ENCODE assay signal across 14 cellular contexts in the genomic region with DNA sequence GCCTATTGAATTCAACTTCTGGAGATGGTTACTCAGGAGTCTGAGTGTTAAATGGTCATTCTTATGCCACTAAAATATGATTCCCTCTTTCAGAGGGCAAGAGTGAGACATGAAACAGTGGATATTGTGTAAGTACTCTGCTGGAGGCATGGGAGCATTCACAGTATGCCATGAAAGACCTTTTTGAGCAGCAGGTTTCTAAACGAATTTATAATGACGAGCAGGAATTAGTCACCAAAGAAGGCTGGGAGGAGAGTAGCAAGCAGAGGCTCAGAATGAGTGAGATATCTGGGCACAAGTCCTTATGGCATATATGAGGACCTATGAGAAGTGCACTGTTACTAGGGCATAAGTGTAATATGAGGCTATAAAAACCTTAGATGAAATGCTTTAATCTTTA. TPM values are rescaled to one million over a fixed set of nuclear protein-coding genes. Genes with fewer than 3 reads are reported as not detected.
DNase-seq lines count a peak whose midpoint lies in the region; ATAC-seq lines count a peak whose summit lies in the region.
"Had no signal": no experiment of that assay in that cellular context is flagged by ENCODE, and none has a peak within 500 bp of the region (broad histone marks: within the 10 kb centered on the region; RNA-seq: fewer than 3 reads in every experiment).

No MANE protein-coding gene starts in this region.

- no peaks in the 10 kb centered on the region for H3K9me3 Mint-ChIP-seq in activated naive CD4-positive, alpha-beta T cell treated with anti-CD3 and anti-CD28 coated beads, Interleukin-2, amount 50 U/mL, for 24 hours
- no peaks in the 10 kb centered on the region for H3K9me3 Mint-ChIP-seq in activated naive CD4-positive, alpha-beta T cell treated with anti-CD3 and anti-CD28 coated beads, Interleukin-2, amount 10 ng/mL, durations not matched to agents 7 days and 5 days
- H3K9me3 Mint-ChIP-seq in activated T-helper 2 cell treated with anti-CD3 and anti-CD28 coated beads, Interferon-gamma antibody, Interleukin-2, Interleukin-4, amounts not matched to agents 10 μg/mL and 5 μg/mL and 100 μg/mL, durations not matched to agents 14 hours and 24 hours and 36 hours: no peaks in the 10 kb centered on the region
- H3K9me3 Mint-ChIP-seq in stimulated activated naive CD8-positive, alpha-beta T cell treated with anti-CD3 and anti-CD28 coated beads, Interleukin-15, amount 100 ng/mL, for 72 hours: no peaks in the 10 kb centered on the region

- intact Hi-C loops in activated T-helper 2 cell treated with anti-CD3 and anti-CD28 coated beads, Interferon-gamma antibody, Interleukin-2, Interleukin-4, amounts not matched to agents 10 μg/mL and 5 μg/mL and 100 μg/mL, durations not matched to agents 14 hours and 24 hours and 36 hours (cut with micrococcal nuclease): loop anchor here (1.0 to 10.0 kb wide), 4 partner anchors 8 to 475 kb away; no protein-coding TSS in a partner anchor
- intact Hi-C loops in Right ventricle myocardium inferior (cut with DNase I): no loop called here

- CTCF ChIA-PET in activated naive CD4-positive, alpha-beta T cell treated with anti-CD3 and anti-CD28 coated beads, Interleukin-2, amount 10 ng/mL, durations not matched to agents 7 days and 5 days (lab: Charles Lee): interaction anchor here (0.7 kb wide), 1 partner anchor 81 kb away, joined by 3 read pairs; no protein-coding TSS in a partner anchor

- no peak overlapping the region for H3K4me3 Mint-ChIP-seq in activated naive CD4-positive, alpha-beta T cell treated with anti-CD3 and anti-CD28 coated beads, Interleukin-2, amount 50 U/mL, for 24 hours
- H3K4me3 Mint-ChIP-seq in activated naive CD4-positive, alpha-beta T cell treated with anti-CD3 and anti-CD28 coated beads, Interleukin-2, amount 10 ng/mL, durations not matched to agents 7 days and 5 days: no peak overlapping the region
- peak overlapping the region; percentile 35 for H3K4me3 Mint-ChIP-seq in activated T-helper 2 cell treated with anti-CD3 and anti-CD28 coated beads, Interferon-gamma antibody, Interleukin-2, Interleukin-4, amounts not matched to agents 10 μg/mL and 5 μg/mL and 100 μg/mL, durations not matched to agents 14 hours and 24 hours and 36 hours (ENCODE audit: low read depth)
- peak overlapping the region; percentile 49 to 69 for H3K4me3 Mint-ChIP-seq in stimulated activated naive CD8-positive, alpha-beta T cell treated with anti-CD3 and anti-CD28 coated beads, Interleukin-15, amount 100 ng/mL, for 72 hours

- no peak for DNase-seq in activated naive CD4-positive, alpha-beta T cell treated with anti-CD3 and anti-CD28 coated beads, Interleukin-2, amount 10 ng/mL, durations not matched to agents 7 days and 5 days
- DNase-seq in activated T-helper 2 cell treated with anti-CD3 and anti-CD28 coated beads, Interferon-gamma antibody, Interleukin-2, Interleukin-4, amounts not matched to agents 10 μg/mL and 5 μg/mL and 100 μg/mL, durations not matched to agents 14 hours and 24 hours and 36 hours (ENCODE audit: low spot score): no peak
- peak in 1 of 2 donors; percentile 30 for DNase-seq in stimulated activated naive CD8-positive, alpha-beta T cell treated with anti-CD3 and anti-CD28 coated beads, Interleukin-15, amount 100 ng/mL, for 72 hours
- DNase-seq in MV-4-11 (lab: John Stamatoyannopoulos, UW): no peak
- no peak for DNase-seq in COR-L47 (lab: John Stamatoyannopoulos, UW)
- no peak for DNase-seq in Right ventricle myocardium inferior (ENCODE audit: missing footprints)
- DNase-seq: activated CD8-positive, alpha-beta memory T cell treated with anti-CD3 and anti-CD28 coated beads, Interleukin-2, amount 50 U/mL, for 48 hours; left ventricle myocardium superior; NCI-H2029; NCI-H510A treated with DMSO at 0.1 percent for 48 hours; pancreas; upper lobe of left lung had no signal

- peaks cover 20% of the 10 kb centered on the region for H3K4me1 Mint-ChIP-seq in activated naive CD4-positive, alpha-beta T cell treated with anti-CD3 and anti-CD28 coated beads, Interleukin-2, amount 50 U/mL, for 24 hours
- peaks cover 15% of the 10 kb centered on the region for H3K4me1 Mint-ChIP-seq in activated naive CD4-positive, alpha-beta T cell treated with anti-CD3 and anti-CD28 coated beads, Interleukin-2, amount 10 ng/mL, durations not matched to agents 7 days and 5 days
- peaks cover 49% of the 10 kb centered on the region for H3K4me1 Mint-ChIP-seq in activated T-helper 2 cell treated with anti-CD3 and anti-CD28 coated beads, Interferon-gamma antibody, Interleukin-2, Interleukin-4, amounts not matched to agents 10 μg/mL and 5 μg/mL and 100 μg/mL, durations not matched to agents 14 hours and 24 hours and 36 hours (ENCODE audit: low read depth)
- H3K4me1 Mint-ChIP-seq in stimulated activated naive CD8-positive, alpha-beta T cell treated with anti-CD3 and anti-CD28 coated beads, Interleukin-15, amount 100 ng/mL, for 72 hours: peaks cover 39% of the 10 kb centered on the region

- ATAC-seq in HG02678 (IDR thresholded peaks at IDR 0.05; ENCODE audit: unreplicated experiment): peak; percentile 25
- peak; percentile 85 for ATAC-seq in stimulated activated naive CD8-positive, alpha-beta T cell treated with anti-CD3 and anti-CD28 coated beads, Interleukin-15, amount 100 ng/mL, for 72 hours
- ATAC-seq in Right ventricle myocardium inferior: no peak
- ATAC-seq: left ventricle myocardium superior, pancreas had no signal

- H3K27me3 Mint-ChIP-seq in activated naive CD4-positive, alpha-beta T cell treated with anti-CD3 and anti-CD28 coated beads, Interleukin-2, amount 50 U/mL, for 24 hours: no peaks in the 10 kb centered on the region
- no peaks in the 10 kb centered on the region for H3K27me3 Mint-ChIP-seq in activated naive CD4-positive, alpha-beta T cell treated with anti-CD3 and anti-CD28 coated beads, Interleukin-2, amount 10 ng/mL, durations not matched to agents 7 days and 5 days
- no peaks in the 10 kb centered on the region for H3K27me3 Mint-ChIP-seq in activated T-helper 2 cell treated with anti-CD3 and anti-CD28 coated beads, Interferon-gamma antibody, Interleukin-2, Interleukin-4, amounts not matched to agents 10 μg/mL and 5 μg/mL and 100 μg/mL, durations not matched to agents 14 hours and 24 hours and 36 hours (ENCODE audit: low read depth)
- H3K27me3 Mint-ChIP-seq in stimulated activated naive CD8-positive, alpha-beta T cell treated with anti-CD3 and anti-CD28 coated beads, Interleukin-15, amount 100 ng/mL, for 72 hours: no peaks in the 10 kb centered on the region

- peak overlapping the region; percentile 49 for H3K27ac Mint-ChIP-seq in activated naive CD4-positive, alpha-beta T cell treated with anti-CD3 and anti-CD28 coated beads, Interleukin-2, amount 50 U/mL, for 24 hours
- no peak overlapping the region for H3K27ac Mint-ChIP-seq in activated naive CD4-positive, alpha-beta T cell treated with anti-CD3 and anti-CD28 coated beads, Interleukin-2, amount 10 ng/mL, durations not matched to agents 7 days and 5 days
- H3K27ac Mint-ChIP-seq in activated T-helper 2 cell treated with anti-CD3 and anti-CD28 coated beads, Interferon-gamma antibody, Interleukin-2, Interleukin-4, amounts not matched to agents 10 μg/mL and 5 μg/mL and 100 μg/mL, durations not matched to agents 14 hours and 24 hours and 36 hours: peak overlapping the region; percentile 86
- peak overlapping the region; percentile 67 to 79 for H3K27ac Mint-ChIP-seq in stimulated activated naive CD8-positive, alpha-beta T cell treated with anti-CD3 and anti-CD28 coated beads, Interleukin-15, amount 100 ng/mL, for 72 hours

- no peaks in the 10 kb centered on the region for H3K36me3 Mint-ChIP-seq in activated naive CD4-positive, alpha-beta T cell treated with anti-CD3 and anti-CD28 coated beads, Interleukin-2, amount 50 U/mL, for 24 hours
- H3K36me3 Mint-ChIP-seq in activated naive CD4-positive, alpha-beta T cell treated with anti-CD3 and anti-CD28 coated beads, Interleukin-2, amount 10 ng/mL, durations not matched to agents 7 days and 5 days: no peaks in the 10 kb centered on the region
- peaks cover 6% of the 10 kb centered on the region for H3K36me3 Mint-ChIP-seq in activated T-helper 2 cell treated with anti-CD3 and anti-CD28 coated beads, Interferon-gamma antibody, Interleukin-2, Interleukin-4, amounts not matched to agents 10 μg/mL and 5 μg/mL and 100 μg/mL, durations not matched to agents 14 hours and 24 hours and 36 hours (ENCODE audit: low read depth)

RNA-seq across cellular contexts. Expression of a gene that starts 10.9 kb away (rescaled TPM):
- 82.5 and 84.5 TPM in 2 replicates for total RNA-seq in activated T-helper 2 cell treated with anti-CD3 and anti-CD28 coated beads, Interferon-gamma antibody, Interleukin-2, Interleukin-4, amounts not matched to agents 10 μg/mL and 5 μg/mL and 100 μg/mL, durations not matched to agents 14 hours and 24 hours and 36 hours
- 0.27 TPM for total RNA-seq in Right ventricle myocardium inferior

Comparison
In these comparisons a context has a peak if more than half of its experiments do, and no peak if none do; other contexts are left out.
1. H3K4me3 Mint-ChIP-seq: peak in activated T-helper 2 cell treated with anti-CD3 and anti-CD28 coated beads, Interferon-gamma antibody, Interleukin-2, Interleukin-4, amounts not matched to agents 10 μg/mL and 5 μg/mL and 100 μg/mL, durations not matched to agents 14 hours and 24 hours and 36 hours (single experiment) and stimulated activated naive CD8-positive, alpha-beta T cell treated with anti-CD3 and anti-CD28 coated beads, Interleukin-15, amount 100 ng/mL, for 72 hours (2 of 2); none in activated naive CD4-positive, alpha-beta T cell treated with anti-CD3 and anti-CD28 coated beads, Interleukin-2, amount 50 U/mL, for 24 hours (single experiment) and activated naive CD4-positive, alpha-beta T cell treated with anti-CD3 and anti-CD28 coated beads, Interleukin-2, amount 10 ng/mL, durations not matched to agents 7 days and 5 days (single experiment).
2. RNA of a gene that starts 10.9 kb away (total RNA-seq): 82.5 to 84.5 TPM in activated T-helper 2 cell treated with anti-CD3 and anti-CD28 coated beads, Interferon-gamma antibody, Interleukin-2, Interleukin-4, amounts not matched to agents 10 μg/mL and 5 μg/mL and 100 μg/mL, durations not matched to agents 14 hours and 24 hours and 36 hours; 0.27 TPM in Right ventricle myocardium inferior (single experiment); every median in the first group is over 10 times any median in the second.